26 cellular contexts compared by ENCODE assay signal in the genomic region with DNA sequence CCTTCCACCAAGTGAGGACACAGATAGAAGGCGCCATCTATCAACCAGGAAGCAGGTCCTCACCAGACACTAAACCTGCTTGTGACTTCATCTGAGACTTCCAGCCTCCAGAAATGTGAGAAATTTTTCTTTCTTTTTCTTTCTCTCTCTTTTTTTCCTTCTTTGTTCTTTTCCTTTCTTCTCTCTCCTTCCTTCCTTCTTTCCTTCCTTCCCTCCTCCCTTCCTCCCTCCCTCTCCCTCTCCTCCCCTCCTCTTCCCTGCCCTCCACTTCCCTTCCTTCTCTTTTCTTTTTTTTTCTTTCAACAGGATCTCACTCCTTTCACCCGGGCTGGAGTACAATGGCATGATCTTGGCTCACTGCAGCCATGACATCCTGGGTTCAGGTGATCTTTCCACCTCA. TPM values are rescaled to one million over a fixed set of nuclear protein-coding genes. Genes with fewer than 3 reads are reported as not detected.
DNase-seq lines count a peak whose midpoint lies in the region; ATAC-seq and TF ChIP-seq lines count a peak whose summit lies in the region.
"Had no signal": no experiment of that assay in that cellular context is flagged by ENCODE, and none has a peak within 500 bp of the region (broad histone marks: within the 10 kb centered on the region; RNA-seq: fewer than 3 reads in every experiment).

No MANE protein-coding gene starts in this region.

- H3K36me3 ChIP-seq in GM23338 (ENCODE audit: insufficient read depth) (no peaks in the 10 kb centered on the region), HCT116 (ENCODE audit: control insufficient read depth in 1 of 2, insufficient read depth in 2 of 2, low read length in 2 of 2) (no peaks in the 10 kb centered on the region), esophagus muscularis mucosa (no peaks in the 10 kb centered on the region)
- H3K36me3 ChIP-seq: BE2C, BLaER1 had no signal

- H3K4me2 ChIP-seq in GM23338 (no peak overlapping the region), HCT116 (ENCODE audit: low read length) (no peak overlapping the region)
- H3K4me2 ChIP-seq: BLaER1 had no signal

- H3F3A ChIP-seq in GM23338 (replicated peaks; ENCODE audit: low read depth) = no peaks in the 10 kb centered on the region

- H2AFZ ChIP-seq in GM23338 (peak overlapping the region; percentile 32), HCT116 (ENCODE audit: low read depth, low read length, poor library complexity, severe bottlenecking) (peak overlapping the region; percentile 51)

- no peak overlapping the region for H3K27ac ChIP-seq in GM23338 (ENCODE audit: low read depth)
- no peak overlapping the region for H3K27ac ChIP-seq in HCT116 (ENCODE audit: low read depth, low read length)
- H3K27ac ChIP-seq in esophagus muscularis mucosa (replicated peaks in 1 of 4) = no peak overlapping the region
- H3K27ac ChIP-seq: BLaER1 had no signal

- H3K27ac Mint-ChIP-seq in GM23338 (no peak overlapping the region), WTC11 (no peak overlapping the region)
- H3K27ac Mint-ChIP-seq in dendritic cell treated with granulocyte-macrophage colony-stimulating factor and Interleukin-4, amounts not matched to agents 40 ng/mL and 50 ng/mL, for 4 days = peak overlapping the region; percentile 91
- H3K27ac Mint-ChIP-seq: CD14-positive monocyte; CD4-positive, alpha-beta memory T cell; CD4-positive, CD25-positive, alpha-beta regulatory T cell; CD8-positive, alpha-beta memory T cell had no signal

- H3K79me2 ChIP-seq in GM23338 (replicated peaks; ENCODE audit: insufficient read depth) = no peaks in the 10 kb centered on the region
- no peaks in the 10 kb centered on the region for H3K79me2 ChIP-seq in HCT116 (ENCODE audit: insufficient read depth, low read length)

- H3K9me3 ChIP-seq in HCT116 (ENCODE audit: control insufficient read depth in 1 of 2, insufficient read depth in 1 of 2, low read depth in 1 of 2, low read length in 2 of 2) = no peaks in the 10 kb centered on the region
- no peaks in the 10 kb centered on the region for H3K9me3 ChIP-seq in esophagus muscularis mucosa
- H3K9me3 ChIP-seq: BE2C, BLaER1 had no signal

- H3K4me1 Mint-ChIP-seq in GM23338 (peaks cover 20% of the 10 kb centered on the region), WTC11 (peaks cover 21% of the 10 kb centered on the region)
- H3K4me1 Mint-ChIP-seq in dendritic cell treated with granulocyte-macrophage colony-stimulating factor and Interleukin-4, amounts not matched to agents 40 ng/mL and 50 ng/mL, for 4 days (ENCODE audit: low read depth) = peaks cover 39% of the 10 kb centered on the region
- H3K4me1 Mint-ChIP-seq: CD14-positive monocyte; CD4-positive, alpha-beta memory T cell; CD8-positive, alpha-beta memory T cell had no signal

- no peak overlapping the region for H3K4me3 ChIP-seq in GM23338
- H3K4me3 ChIP-seq in HCT116 (replicated peaks in 1 of 2; ENCODE audit: low read depth in 1 of 2, low read length in 2 of 2) = no peak overlapping the region
- no peak overlapping the region for H3K4me3 ChIP-seq in esophagus muscularis mucosa
- H3K4me3 ChIP-seq: BLaER1, GM12878 had no signal

- intact Hi-C loops in HCT116 (cut with micrococcal nuclease) (no loop called here), esophagus muscularis mucosa (cut with DNase I) (no loop called here)
- intact Hi-C loops in dendritic cell treated with granulocyte-macrophage colony-stimulating factor and Interleukin-4, amounts not matched to agents 40 ng/mL and 50 ng/mL, for 4 days (cut with micrococcal nuclease) = no loop called here

- H3K4me1 ChIP-seq in GM23338 (ENCODE audit: insufficient read depth) = peaks cover 19% of the 10 kb centered on the region
- no peaks in the 10 kb centered on the region for H3K4me1 ChIP-seq in HCT116 (ENCODE audit: control insufficient read depth in 1 of 2, insufficient read depth in 2 of 2, low read length in 2 of 2)
- peaks cover 0 to 8% (median 4%) of the 10 kb centered on the region in 4 donors for H3K4me1 ChIP-seq in esophagus muscularis mucosa
- H3K4me1 ChIP-seq: BE2C, BLaER1 had no signal

- no peaks in the 10 kb centered on the region for H4K20me1 ChIP-seq in GM23338 (replicated peaks; ENCODE audit: insufficient read depth)
- H4K20me1 ChIP-seq in HCT116 (ENCODE audit: insufficient read depth) = no peaks in the 10 kb centered on the region
- H4K20me1 ChIP-seq: BLaER1 had no signal

- TF ChIP-seq RAD21 in HCT116 (IDR thresholded peaks at IDR 0.05; ENCODE audit: low read depth) = no peak

- H3K27me3 ChIP-seq in GM23338 (ENCODE audit: insufficient read depth) (no peaks in the 10 kb centered on the region), HCT116 (ENCODE audit: insufficient read depth, low read length) (no peaks in the 10 kb centered on the region), esophagus muscularis mucosa (peaks cover 0 to 14% (median 0%) of the 10 kb centered on the region in 4 donors)
- H3K27me3 ChIP-seq: BE2C, BLaER1 had no signal

- no peak for TF ChIP-seq EP300 in esophagus muscularis mucosa (IDR thresholded peaks at IDR 0.05)

- H3K9me3 Mint-ChIP-seq in GM23338 (peaks cover 8% of the 10 kb centered on the region; the same call in 1 of the 3 replicates), WTC11 (peaks cover 15% of the 10 kb centered on the region)
- H3K9me3 Mint-ChIP-seq in dendritic cell treated with granulocyte-macrophage colony-stimulating factor and Interleukin-4, amounts not matched to agents 40 ng/mL and 50 ng/mL, for 4 days = peaks cover 12% of the 10 kb centered on the region
- H3K9me3 Mint-ChIP-seq: CD4-positive, alpha-beta memory T cell; CD8-positive, alpha-beta memory T cell had no signal

- CTCF ChIA-PET in HCT116 (lab: Charles Lee) (no interaction called here), WTC11 (lab: Charles Lee) (no interaction called here)

- RAD21 ChIA-PET in HCT116 (lab: Charles Lee; ENCODE audit: low non-redundant PET in 1 of 2, low total read pairs in 2 of 2, uncharacterized antibody in 2 of 2, unreplicated experiment in 2 of 2) = no interaction called here

- POLR2A ChIA-PET in HCT116 (lab: Charles Lee) (no interaction called here), WTC11 (lab: Charles Lee) (no interaction called here)

- H3K27me3 Mint-ChIP-seq in GM23338 (ENCODE audit: insufficient read depth, low read depth, poor library complexity) = peaks cover 3% of the 10 kb centered on the region
- H3K27me3 Mint-ChIP-seq in WTC11 (ENCODE audit: low read depth) = no peaks in the 10 kb centered on the region; the same call in 1 of the 2 replicates
- peaks cover 12% of the 10 kb centered on the region for H3K27me3 Mint-ChIP-seq in dendritic cell treated with granulocyte-macrophage colony-stimulating factor and Interleukin-4, amounts not matched to agents 40 ng/mL and 50 ng/mL, for 4 days

- H3K4me3 Mint-ChIP-seq in GM23338 (no peak overlapping the region), WTC11 (no peak overlapping the region)
- no peak overlapping the region for H3K4me3 Mint-ChIP-seq in dendritic cell treated with granulocyte-macrophage colony-stimulating factor and Interleukin-4, amounts not matched to agents 40 ng/mL and 50 ng/mL, for 4 days
- H3K4me3 Mint-ChIP-seq: CD14-positive monocyte; CD4-positive, alpha-beta memory T cell; CD4-positive, CD25-positive, alpha-beta regulatory T cell; CD8-positive, alpha-beta memory T cell had no signal

- H3K9ac ChIP-seq in HCT116 (ENCODE audit: low read length) = no peak overlapping the region
- H3K9ac ChIP-seq: BLaER1 had no signal

- 81% methylated on average over 2 of the region's 2 CpGs for WGBS in esophagus muscularis mucosa

- H3K36me3 Mint-ChIP-seq in GM23338 (ENCODE audit: low read depth) (peaks cover 3% of the 10 kb centered on the region; the same call in 1 of the 3 replicates), WTC11 (no peaks in the 10 kb centered on the region)
- peaks cover 8% of the 10 kb centered on the region for H3K36me3 Mint-ChIP-seq in dendritic cell treated with granulocyte-macrophage colony-stimulating factor and Interleukin-4, amounts not matched to agents 40 ng/mL and 50 ng/mL, for 4 days (ENCODE audit: low read depth)
- H3K36me3 Mint-ChIP-seq: CD14-positive monocyte; CD4-positive, alpha-beta memory T cell had no signal

- H3K9me2 ChIP-seq in GM23338 (ENCODE audit: insufficient read depth) = no peaks in the 10 kb centered on the region
- H3K9me2 ChIP-seq in HCT116 (ENCODE audit: insufficient read depth) = no peaks in the 10 kb centered on the region

- TF ChIP-seq CTCF in GM23338 (conservative IDR thresholded peaks at IDR 0.05; ENCODE audit: low read depth in 2 of 2) (peak in 1 of 2 experiments; percentile 28; a peak in 1 of 4 replicates), HCT116 (IDR thresholded peaks at IDR 0.05 in 2 of 3, conservative IDR thresholded peaks at IDR 0.05 in 1 of 3; ENCODE audit: borderline replicate concordance in 1 of 3, insufficient read depth in 1 of 3, low read depth in 2 of 3, low read length in 2 of 3) (no peak), WTC11 (IDR thresholded peaks at IDR 0.05) (no peak), esophagus muscularis mucosa (IDR thresholded peaks at IDR 0.05) (no peak)

- no TSS peak for BruUV-seq in HCT116 (replicated peaks; lab: Mats Ljungman, UMichigan)

- TF ChIP-seq POLR2A in HCT116 (IDR thresholded peaks at IDR 0.05; ENCODE audit: borderline replicate concordance, extremely low read depth, insufficient read depth, insufficient read length) (no peak), esophagus muscularis mucosa (IDR thresholded peaks at IDR 0.05; ENCODE audit: low read depth) (no peak)

- DNase-seq in GM23338 (ENCODE audit: low spot score) = no peak
- DNase-seq in HCT116 (ENCODE audit: low read depth, low spot score) = no peak
- DNase-seq in WTC11 (ENCODE audit: low spot score) = no peak
- no peak for DNase-seq in activated gamma-delta T cell treated with Interleukin-2 at 50 U/mL for 16 hours
- DNase-seq in esophagus muscularis mucosa (ENCODE audit: extremely low spot score) = no peak
- DNase-seq in NCI-H524 treated with DMSO at 0.1 percent for 48 hours (lab: John Stamatoyannopoulos, UW) = no peak
- DNase-seq: 8988T; ACHN; BE2C; C1 segment of cervical spinal cord; CD4-positive, alpha-beta memory T cell; CD4-positive, CD25-positive, alpha-beta regulatory T cell; CD8-positive, alpha-beta memory T cell; COR-L47; DMS 273 treated with DMSO at 0.1 percent for 48 hours; DMS153; DMS53; DMS79; DND-41; EL; GDM1 had no signal

- ATAC-seq in GM23338 (no peak), HCT116 (no peak), WTC11 (no peak), HG03520 (IDR thresholded peaks at IDR 0.05; ENCODE audit: unreplicated experiment) (no peak)
- ATAC-seq: GM12878 had no signal

TF ChIP-seq in GM23338, 12 proteins besides CTCF, POLR2A, EP300 and RAD21 (continues in another document):
- no peak for TF ChIP-seq EZH2phosphoT487 (IDR thresholded peaks at IDR 0.05; ENCODE audit: unreplicated experiment)

TF ChIP-seq in HCT116, 20 proteins besides CTCF, POLR2A, EP300 and RAD21 (continues in another document):
- no peak for TF ChIP-seq SRF (IDR thresholded peaks at IDR 0.05; ENCODE audit: low read depth)

TF ChIP-seq in WTC11, 78 proteins besides CTCF, POLR2A, EP300 and RAD21 (continues in another document):
- TF ChIP-seq ZNF671 (CRISPR knock-in tag; IDR thresholded peaks at IDR 0.05) = no peak

RNA-seq across cellular contexts. Expression of a gene that starts 37.4 kb away (rescaled TPM):
- total RNA-seq in GM23338 (2014; rRNA removed; shearing (Covaris generic)) = 20.3 and 21.0 TPM in 2 replicates
- polyA plus RNA-seq in GM23338 (2016; fragmentation: Nextera tagmentation; extraction: Ambion mirVana) = 63.5 and 65.3 TPM in 2 replicates
- total RNA-seq in HCT116 (2021; ENCODE audit: unreplicated experiment) (33.2 TPM), WTC11 (2021) (28.1 to 31.6 TPM (median 30.4 TPM) in 3 replicates), esophagus muscularis mucosa (10 to 100 TPM in 3 of 4 donors, 1 to 10 TPM in 1; 7.8 to 19.1 (median 17.9) TPM)
- 7.3 and 10.3 TPM in 2 replicates for polyA plus RNA-seq in HCT116 (2012)
